In genomic region chr6:109962271-109962670, GRCh38 we compare ENCODE assay signal across 27 cellular contexts. TPM values are rescaled to one million over a fixed set of nuclear protein-coding genes. Genes with fewer than 3 reads are reported as not detected.
"Had no signal": no experiment of that assay in that cellular context is flagged by ENCODE, and none has a peak within 500 bp of the region (broad histone marks: within the 10 kb centered on the region; RNA-seq: fewer than 3 reads in every experiment).

No MANE protein-coding gene starts in this region.

- H3K27ac Mint-ChIP-seq: natural killer cell treated with Interleukin-12 subunit alpha and Interleukin-12 subunit beta and Interleukin-15 and Interleukin-18, amount 100 ng/mL, for 72 hours; neural progenitor cell; stimulated activated memory B cell treated with anti-CD40 and anti-IgM and Interleukin-4, amounts not matched to agents 10 μg/mL and 1 μg/mL and 100 μg/mL, for 72 hours; stimulated activated naive CD8-positive, alpha-beta T cell treated with anti-CD3 and anti-CD28 coated beads, Interleukin-15, amount 100 ng/mL, for 72 hours had no signal

- DNase-seq: colonic mucosa; erythroblast; foreskin melanocyte; head of caudate nucleus; left colon; left ventricle myocardium superior; midbrain; nucleus accumbens; ovary; sigmoid colon; stimulated activated CD4-positive, alpha-beta T cell treated with anti-CD3 and anti-CD28 coated beads, Interleukin-2, amount 100 ng/mL, for 48 hours; stimulated activated CD8-positive, alpha-beta memory T cell treated with anti-CD3 and anti-CD28 coated beads, Interleukin-4, amount 100 ng/mL, for 48 hours; stimulated activated naive CD8-positive, alpha-beta T cell treated with anti-CD3 and anti-CD28 coated beads, Interleukin-15, amount 100 ng/mL, for 72 hours; transverse colon had no signal

- H3K4me3 Mint-ChIP-seq: natural killer cell treated with Interleukin-12 subunit alpha and Interleukin-12 subunit beta and Interleukin-15 and Interleukin-18, amount 100 ng/mL, for 72 hours; neural progenitor cell; stimulated activated memory B cell treated with anti-CD40 and anti-IgM and Interleukin-4, amounts not matched to agents 10 μg/mL and 1 μg/mL and 100 μg/mL, for 72 hours; stimulated activated naive CD8-positive, alpha-beta T cell treated with anti-CD3 and anti-CD28 coated beads, Interleukin-15, amount 100 ng/mL, for 72 hours had no signal

- H3K36me3 ChIP-seq: colonic mucosa, neural progenitor cell, ovary, right atrium auricular region, sigmoid colon, thoracic aorta, transverse colon had no signal

- H3K4me3 ChIP-seq: colonic mucosa, hepatocyte, lung, neural progenitor cell, ovary, right atrium auricular region, sigmoid colon, skin epidermis, thoracic aorta, transverse colon had no signal

- H3K9me3 Mint-ChIP-seq: natural killer cell treated with Interleukin-12 subunit alpha and Interleukin-12 subunit beta and Interleukin-15 and Interleukin-18, amount 100 ng/mL, for 72 hours; neural progenitor cell; stimulated activated naive CD8-positive, alpha-beta T cell treated with anti-CD3 and anti-CD28 coated beads, Interleukin-15, amount 100 ng/mL, for 72 hours had no signal

- H3K4me2 ChIP-seq: hepatocyte, neural progenitor cell had no signal

- H3K9me3 ChIP-seq: colonic mucosa, ovary, sigmoid colon, thoracic aorta, transverse colon had no signal

- H3K36me3 Mint-ChIP-seq: natural killer cell treated with Interleukin-12 subunit alpha and Interleukin-12 subunit beta and Interleukin-15 and Interleukin-18, amount 100 ng/mL, for 72 hours; neural progenitor cell; stimulated activated memory B cell treated with anti-CD40 and anti-IgM and Interleukin-4, amounts not matched to agents 10 μg/mL and 1 μg/mL and 100 μg/mL, for 72 hours had no signal

- H3K79me2 ChIP-seq: hepatocyte had no signal

- H3K4me1 ChIP-seq: colonic mucosa, neural progenitor cell, right atrium auricular region, sigmoid colon, transverse colon had no signal

- H3K9ac ChIP-seq: neural progenitor cell had no signal

- ATAC-seq: left colon, left ventricle myocardium superior had no signal

- H2AFZ ChIP-seq: hepatocyte, neural progenitor cell had no signal

- H3K27ac ChIP-seq: colonic mucosa, hepatocyte, neural progenitor cell, ovary, right atrium auricular region, sigmoid colon, skin epidermis, thoracic aorta, transverse colon had no signal

- H3K4me1 Mint-ChIP-seq: neural progenitor cell; stimulated activated memory B cell treated with anti-CD40 and anti-IgM and Interleukin-4, amounts not matched to agents 10 μg/mL and 1 μg/mL and 100 μg/mL, for 72 hours had no signal

- H3K27me3 ChIP-seq: colonic mucosa, hepatocyte, ovary, right atrium auricular region, sigmoid colon, transverse colon had no signal

RNA-seq across cellular contexts. Expression of gene GPR6, which starts 15.8 kb away (rescaled TPM):
- total RNA-seq: colonic mucosa; dermis blood vessel endothelial cell; hepatocyte; kidney epithelial cell; left colon; left ventricle myocardium superior; lung; natural killer cell treated with Interleukin-12 subunit alpha and Interleukin-12 subunit beta and Interleukin-15 and Interleukin-18, amount 100 ng/mL, for 72 hours; ovary; posterior vena cava; right atrium auricular region; sigmoid colon; subcutaneous adipose tissue; thoracic aorta; transverse colon; ureter had no signal
- polyA plus RNA-seq: hepatocyte, lung, ovary, sigmoid colon had no signal
